ENCODE assay signal across 23 cellular contexts in the genomic region with DNA sequence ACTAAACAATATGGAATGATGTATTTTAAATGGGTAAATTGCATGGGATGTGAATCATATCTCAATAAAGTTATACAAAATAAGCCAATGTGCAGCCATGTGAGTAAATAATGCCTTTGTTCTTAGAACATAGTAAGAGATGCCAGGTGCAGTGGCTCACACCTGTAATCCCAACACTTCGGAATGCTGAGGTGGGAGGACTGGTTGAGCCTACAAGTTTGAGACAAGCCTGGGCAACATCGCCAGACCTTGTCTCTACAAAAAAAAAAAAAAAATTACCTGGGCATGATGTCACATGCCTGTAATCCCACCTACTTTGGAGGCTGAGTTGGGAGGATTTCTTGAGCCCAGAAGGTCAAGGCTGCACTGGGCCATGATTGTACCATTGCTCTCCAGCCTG.
DNase-seq lines count a peak whose midpoint lies in the region; ATAC-seq, FAIRE-seq and TF ChIP-seq lines count a peak whose summit lies in the region.
"Had no signal": no experiment of that assay in that cellular context is flagged by ENCODE, and none has a peak within 500 bp of the region (broad histone marks: within the 10 kb centered on the region; RNA-seq: fewer than 3 reads in every experiment).

No MANE protein-coding gene starts in this region.

- H3K36me3 ChIP-seq in keratinocyte (ENCODE audit: control insufficient read depth in 2 of 2, extremely low read depth in 1 of 2, insufficient read depth in 2 of 2, low read length in 2 of 2) = no peaks in the 10 kb centered on the region
- H3K36me3 ChIP-seq: BLaER1 had no signal

- H3K4me1 ChIP-seq in keratinocyte (ENCODE audit: control insufficient read depth, extremely low read depth, insufficient read depth, low read length) = peaks cover 21% of the 10 kb centered on the region
- H3K4me1 ChIP-seq: BLaER1 had no signal

- no peak for DNase-seq in activated T-cell treated with anti-CD3 and anti-CD28 coated beads, Interleukin-2, amount 50 U/mL, for 72 hours
- DNase-seq in activated T-cell treated with anti-CD3 and anti-CD28 coated beads, Interleukin-2, amount 50 U/mL, for 48 hours = no peak
- peak; percentile 99 for DNase-seq in epithelial cell of esophagus (ENCODE audit: low read depth)
- peak; percentile 98 for DNase-seq in keratinocyte (ENCODE audit: low read depth, low spot score)
- no peak for DNase-seq in HCEC 1CT
- DNase-seq: CD4-positive, alpha-beta memory T cell; DMS153; DMS79; GDM1; HFFc6; IMR-90 had no signal

- no peak overlapping the region for H3K4me3 Mint-ChIP-seq in activated T-cell treated with anti-CD3 and anti-CD28 coated beads, Interleukin-2, amount 50 U/mL, for 72 hours
- H3K4me3 Mint-ChIP-seq in activated T-helper 17 cell treated with anti-CD3 and anti-CD28 coated beads, Interleukin-2, amount 50 U/mL, for 72 hours = no peak overlapping the region
- H3K4me3 Mint-ChIP-seq: CD14-positive monocyte; CD4-positive, alpha-beta memory T cell; GM23338; HFFc6 had no signal

- H3K27ac Mint-ChIP-seq in activated T-cell treated with anti-CD3 and anti-CD28 coated beads, Interleukin-2, amount 50 U/mL, for 72 hours = peak overlapping the region; percentile 28
- H3K27ac Mint-ChIP-seq in activated T-helper 17 cell treated with anti-CD3 and anti-CD28 coated beads, Interleukin-2, amount 50 U/mL, for 72 hours = no peak overlapping the region
- H3K27ac Mint-ChIP-seq: CD14-positive monocyte; CD4-positive, alpha-beta memory T cell; GM23338; HFFc6 had no signal

- no peaks in the 10 kb centered on the region for H3K9me1 ChIP-seq in keratinocyte (ENCODE audit: control insufficient read depth, extremely low read depth, insufficient read depth, low read length)

- H4K20me1 ChIP-seq in keratinocyte (ENCODE audit: control insufficient read depth, extremely low read depth, insufficient read depth, low read length) = no peaks in the 10 kb centered on the region
- H4K20me1 ChIP-seq: BLaER1 had no signal

- H3K4me3 ChIP-seq in epithelial cell of esophagus (ENCODE audit: low read length) (no peak overlapping the region), keratinocyte (ENCODE audit: control insufficient read depth in 2 of 3, extremely low read depth in 1 of 3, insufficient read depth in 2 of 3, low read depth in 1 of 3, low read length in 3 of 3) (no peak overlapping the region)
- H3K4me3 ChIP-seq: A549, BLaER1, GM23338 had no signal

- H3K9ac ChIP-seq in keratinocyte (ENCODE audit: control insufficient read depth, extremely low read depth, insufficient read depth, low read length) = no peak overlapping the region
- H3K9ac ChIP-seq: BLaER1 had no signal

- peak overlapping the region; percentile 66 for H3K27ac ChIP-seq in keratinocyte (ENCODE audit: control insufficient read depth, insufficient read depth, low read length)
- H3K27ac ChIP-seq: 22Rv1, A549, BLaER1 had no signal

- no peaks in the 10 kb centered on the region for H3K4me1 Mint-ChIP-seq in activated T-cell treated with anti-CD3 and anti-CD28 coated beads, Interleukin-2, amount 50 U/mL, for 72 hours (ENCODE audit: low read depth)
- no peaks in the 10 kb centered on the region for H3K4me1 Mint-ChIP-seq in activated T-helper 17 cell treated with anti-CD3 and anti-CD28 coated beads, Interleukin-2, amount 50 U/mL, for 72 hours
- H3K4me1 Mint-ChIP-seq: CD14-positive monocyte; CD4-positive, alpha-beta memory T cell; GM23338 had no signal

- FAIRE-seq in keratinocyte (lab: Jason Lieb, UNC) = peak; percentile 73
- FAIRE-seq: A549, GM12892, GM18507, H54, HTR-8/SVneo had no signal

- H3K27me3 ChIP-seq in keratinocyte (ENCODE audit: control insufficient read depth, extremely low read depth, insufficient read depth, low read length) = no peaks in the 10 kb centered on the region
- H3K27me3 ChIP-seq: BLaER1 had no signal

- TF ChIP-seq CTCF in epithelial cell of esophagus (IDR thresholded peaks at IDR 0.05; ENCODE audit: insufficient read depth, low read depth, low read length, missing control alignments) (no peak), keratinocyte (optimal IDR thresholded peaks at IDR 0.05 in 1 of 3, IDR thresholded peaks at IDR 0.05 in 1 of 3, conservative IDR thresholded peaks at IDR 0.05 in 1 of 3; ENCODE audit: extremely low read depth in 1 of 3, insufficient read depth in 2 of 3, low read length in 3 of 3) (no peak)

- ATAC-seq in activated T-cell treated with anti-CD3 and anti-CD28 coated beads, Interleukin-2, amount 50 U/mL, for 72 hours (replicated peaks in 1 of 2) = no peak
- no peak for ATAC-seq in activated T-helper 17 cell treated with anti-CD3 and anti-CD28 coated beads, Interleukin-2, amount 50 U/mL, for 72 hours (replicated peaks)
- no peak for ATAC-seq in GM21786 (IDR thresholded peaks at IDR 0.05; ENCODE audit: unreplicated experiment)
- ATAC-seq: A549, GM23338, HCT116 had no signal

- no peak overlapping the region for H2AFZ ChIP-seq in keratinocyte (ENCODE audit: control insufficient read depth, low read length)
- H2AFZ ChIP-seq: GM23338 had no signal

- H3K79me2 ChIP-seq in keratinocyte (ENCODE audit: control insufficient read depth, insufficient read depth, low read length) = no peaks in the 10 kb centered on the region

- no peaks in the 10 kb centered on the region for H3K36me3 Mint-ChIP-seq in activated T-cell treated with anti-CD3 and anti-CD28 coated beads, Interleukin-2, amount 50 U/mL, for 72 hours (ENCODE audit: insufficient read depth in 2 of 2)
- no peaks in the 10 kb centered on the region for H3K36me3 Mint-ChIP-seq in activated T-helper 17 cell treated with anti-CD3 and anti-CD28 coated beads, Interleukin-2, amount 50 U/mL, for 72 hours (ENCODE audit: low read depth)
- H3K36me3 Mint-ChIP-seq: CD14-positive monocyte; CD4-positive, alpha-beta memory T cell had no signal

- H3K27me3 Mint-ChIP-seq in activated T-cell treated with anti-CD3 and anti-CD28 coated beads, Interleukin-2, amount 50 U/mL, for 72 hours (ENCODE audit: low read depth) = no peaks in the 10 kb centered on the region
- H3K27me3 Mint-ChIP-seq in activated T-helper 17 cell treated with anti-CD3 and anti-CD28 coated beads, Interleukin-2, amount 50 U/mL, for 72 hours = no peaks in the 10 kb centered on the region
- H3K27me3 Mint-ChIP-seq: CD4-positive, alpha-beta memory T cell had no signal

- no peaks in the 10 kb centered on the region for H3K9me3 ChIP-seq in keratinocyte (ENCODE audit: control insufficient read depth, low read depth, low read length)
- H3K9me3 ChIP-seq: A549, BLaER1 had no signal

- dilution Hi-C loops in keratinocyte (cut with MboI; ENCODE audit: extremely low pct_ligation_motif_present, low sequenced_read_pairs) = no loop called here

- peaks cover 7 to 8% of the 10 kb centered on the region in 2 donors for H3K9me3 Mint-ChIP-seq in activated T-cell treated with anti-CD3 and anti-CD28 coated beads, Interleukin-2, amount 50 U/mL, for 72 hours
- no peaks in the 10 kb centered on the region for H3K9me3 Mint-ChIP-seq in activated T-helper 17 cell treated with anti-CD3 and anti-CD28 coated beads, Interleukin-2, amount 50 U/mL, for 72 hours

- no peak overlapping the region for H3K4me2 ChIP-seq in keratinocyte (ENCODE audit: control insufficient read depth, extremely low read depth, insufficient read depth, low read depth, low read length)
- H3K4me2 ChIP-seq: A549, BLaER1, GM23338 had no signal

Comparison
In these comparisons a context has a peak if more than half of its experiments do, and no peak if none do; other contexts are left out.
1. DNase-seq: peak in epithelial cell of esophagus (single experiment) and keratinocyte (single experiment); none in activated T-cell treated with anti-CD3 and anti-CD28 coated beads, Interleukin-2, amount 50 U/mL, for 72 hours (0 of 2), activated T-cell treated with anti-CD3 and anti-CD28 coated beads, Interleukin-2, amount 50 U/mL, for 48 hours (0 of 2) and HCEC 1CT (single experiment).